ENCODE assay signal across 15 cellular contexts in genomic region chr2:144082777-144083176, GRCh38.
"Had no signal": no experiment of that assay in that cellular context is flagged by ENCODE, and none has a peak within 500 bp of the region (broad histone marks: within the 10 kb centered on the region; RNA-seq: fewer than 3 reads in every experiment).

No MANE protein-coding gene starts in this region.

- H3K4me3 ChIP-seq: gastroesophageal sphincter, spleen, suprapubic skin had no signal

- H3K27ac Mint-ChIP-seq: activated CD8-positive, alpha-beta memory T cell treated with anti-CD3 and anti-CD28 coated beads, Interleukin-2, amount 10 ng/mL, durations not matched to agents 7 days and 5 days; activated naive CD4-positive, alpha-beta T cell treated with anti-CD3 and anti-CD28 coated beads, Interleukin-2, amount 50 U/mL, for 24 hours; activated T-cell treated with anti-CD3 and anti-CD28 coated beads, Interleukin-2, amount 50 U/mL, for 24 hours; progenitor cell of endocrine pancreas; type B pancreatic cell had no signal

- H3K4me1 Mint-ChIP-seq: activated naive CD4-positive, alpha-beta T cell treated with anti-CD3 and anti-CD28 coated beads, Interleukin-2, amount 50 U/mL, for 24 hours had no signal

- ATAC-seq: activated CD8-positive, alpha-beta memory T cell treated with anti-CD3 and anti-CD28 coated beads, Interleukin-2, amount 10 ng/mL, durations not matched to agents 7 days and 5 days; gastroesophageal sphincter; left ventricle myocardium superior had no signal

- H3K9me3 Mint-ChIP-seq: activated T-cell treated with anti-CD3 and anti-CD28 coated beads, Interleukin-2, amount 50 U/mL, for 24 hours; type B pancreatic cell had no signal

- H3K27ac ChIP-seq: gastroesophageal sphincter, spleen, suprapubic skin had no signal

- H3K27me3 ChIP-seq: gastroesophageal sphincter, spleen, suprapubic skin had no signal

- H3K36me3 ChIP-seq: gastroesophageal sphincter, suprapubic skin had no signal

- H3K36me3 Mint-ChIP-seq: type B pancreatic cell had no signal

- H3K27me3 Mint-ChIP-seq: activated CD8-positive, alpha-beta memory T cell treated with anti-CD3 and anti-CD28 coated beads, Interleukin-2, amount 10 ng/mL, durations not matched to agents 7 days and 5 days; activated naive CD4-positive, alpha-beta T cell treated with anti-CD3 and anti-CD28 coated beads, Interleukin-2, amount 50 U/mL, for 24 hours; activated T-cell treated with anti-CD3 and anti-CD28 coated beads, Interleukin-2, amount 50 U/mL, for 24 hours; progenitor cell of endocrine pancreas; type B pancreatic cell had no signal

- H3K4me3 Mint-ChIP-seq: activated CD8-positive, alpha-beta memory T cell treated with anti-CD3 and anti-CD28 coated beads, Interleukin-2, amount 10 ng/mL, durations not matched to agents 7 days and 5 days; activated naive CD4-positive, alpha-beta T cell treated with anti-CD3 and anti-CD28 coated beads, Interleukin-2, amount 50 U/mL, for 24 hours; activated T-cell treated with anti-CD3 and anti-CD28 coated beads, Interleukin-2, amount 50 U/mL, for 24 hours; type B pancreatic cell had no signal

- H3K9me3 ChIP-seq: gastroesophageal sphincter, spleen, suprapubic skin had no signal

- DNase-seq: activated CD4-positive, alpha-beta T cell treated with anti-CD3 and anti-CD28 coated beads, Interleukin-2, amount 50 U/mL, for 4 hours; activated CD4-positive, CD25-positive, alpha-beta regulatory T cell treated with anti-CD3 and anti-CD28 coated beads, Interleukin-2, amount 50 U/mL, for 72 hours; activated CD8-positive, alpha-beta memory T cell treated with anti-CD3 and anti-CD28 coated beads, Interleukin-2, amount 10 ng/mL, durations not matched to agents 7 days and 5 days; activated effector memory CD4-positive, alpha-beta T cell treated with Interleukin-2 at 50 U/mL for 16 hours; activated T-cell treated with anti-CD3 and anti-CD28 coated beads, Interleukin-2, amount 50 U/mL, for 24 hours; islet precursor cell; left ventricle myocardium superior; spleen; stimulated activated CD4-positive, alpha-beta T cell treated with anti-CD3 and anti-CD28 coated beads, Interleukin-1b, Interleukin-23, amount 100 ng/mL, for 48 hours; stimulated activated naive CD4-positive, alpha-beta T cell had no signal
